ENCODE assay signal across 8 cellular contexts in genomic region chr3:83655083-83655482, GRCh38.
"Had no signal": no experiment of that assay in that cellular context is flagged by ENCODE, and none has a peak within 500 bp of the region (broad histone marks: within the 10 kb centered on the region; RNA-seq: fewer than 3 reads in every experiment).

No MANE protein-coding gene starts in this region.

- H3K36me3 ChIP-seq: HAP-1 had no signal

- H3K27ac ChIP-seq: GM23248, HL-60 had no signal

- H3K9me3 ChIP-seq: HAP-1 had no signal

- H2AFZ ChIP-seq: GM23248 had no signal

- H3K4me1 ChIP-seq: HAP-1 had no signal

- ATAC-seq: HCT116, HepG2 had no signal

- DNase-seq: GM23248, GOT3, H7, HFFc6 had no signal

- H3K9ac ChIP-seq: GM23248 had no signal

- H3K4me3 ChIP-seq: GM23248, HAP-1 had no signal
